Comparison of ENCODE assay signal across 24 cellular contexts in the genomic region with DNA sequence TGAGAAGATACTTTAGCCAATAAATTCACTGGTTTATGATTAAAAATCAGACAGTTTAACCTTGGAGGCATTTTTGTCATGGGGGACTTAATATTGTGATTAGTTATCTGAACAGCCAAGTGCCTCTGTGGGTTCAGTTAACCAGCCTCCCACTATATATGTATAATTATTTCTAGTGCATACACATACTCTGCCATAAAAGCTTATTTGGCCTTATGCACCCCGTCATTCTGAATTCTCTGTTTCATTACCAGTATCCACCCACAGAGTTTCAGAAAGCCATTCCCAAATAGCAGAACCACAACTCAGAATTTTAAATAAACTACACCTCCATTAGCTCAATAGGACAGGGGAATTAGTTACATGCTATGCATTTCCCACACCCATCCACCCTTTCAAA.
"Had no signal": no experiment of that assay in that cellular context is flagged by ENCODE, and none has a peak within 500 bp of the region (broad histone marks: within the 10 kb centered on the region; RNA-seq: fewer than 3 reads in every experiment).

No MANE protein-coding gene starts in this region.

- ATAC-seq: activated CD8-positive, alpha-beta memory T cell treated with anti-CD3 and anti-CD28 coated beads, Interleukin-2, amount 10 ng/mL, durations not matched to agents 7 days and 5 days; WTC11 had no signal

- H3K27me3 Mint-ChIP-seq: activated CD8-positive, alpha-beta memory T cell treated with anti-CD3 and anti-CD28 coated beads, Interleukin-2, amount 10 ng/mL, durations not matched to agents 7 days and 5 days; activated naive CD4-positive, alpha-beta T cell treated with anti-CD3 and anti-CD28 coated beads, Interleukin-2, amount 10 ng/mL, durations not matched to agents 7 days and 5 days; activated naive CD8-positive, alpha-beta T cell treated with anti-CD3 and anti-CD28 coated beads for 36 hours; activated T-cell treated with anti-CD3 and anti-CD28 coated beads, Interleukin-2, amount 50 U/mL, for 24 hours had no signal

- H3K4me3 Mint-ChIP-seq: activated CD8-positive, alpha-beta memory T cell treated with anti-CD3 and anti-CD28 coated beads, Interleukin-2, amount 10 ng/mL, durations not matched to agents 7 days and 5 days; activated naive CD4-positive, alpha-beta T cell treated with anti-CD3 and anti-CD28 coated beads, Interleukin-2, amount 10 ng/mL, durations not matched to agents 7 days and 5 days; activated naive CD8-positive, alpha-beta T cell treated with anti-CD3 and anti-CD28 coated beads for 36 hours; activated T-cell treated with anti-CD3 and anti-CD28 coated beads, Interleukin-2, amount 50 U/mL, for 24 hours; T-helper 1 cell treated with Interleukin-12 subunit alpha and Interleukin-12 subunit beta and Interleukin-4 antibody, amounts not matched to agents 30 μg/mL and 1 μg/mL, for 36 hours; WTC11 had no signal

- H3K27me3 ChIP-seq: brain microvascular endothelial cell, cardiac muscle cell, Peyer's patch had no signal

- H3K9me3 ChIP-seq: Peyer's patch had no signal

- H3K4me1 ChIP-seq: Peyer's patch had no signal

- H3K27ac ChIP-seq: brain microvascular endothelial cell, cardiac muscle cell, Peyer's patch had no signal

- H3K36me3 Mint-ChIP-seq: WTC11 had no signal

- H3K4me3 ChIP-seq: cardiac muscle cell, Peyer's patch had no signal

- H3K4me1 Mint-ChIP-seq: activated naive CD4-positive, alpha-beta T cell treated with anti-CD3 and anti-CD28 coated beads, Interleukin-2, amount 10 ng/mL, durations not matched to agents 7 days and 5 days had no signal

- H3K36me3 ChIP-seq: brain microvascular endothelial cell, cardiac muscle cell, Peyer's patch had no signal

- H3K27ac Mint-ChIP-seq: activated CD8-positive, alpha-beta memory T cell treated with anti-CD3 and anti-CD28 coated beads, Interleukin-2, amount 10 ng/mL, durations not matched to agents 7 days and 5 days; activated naive CD4-positive, alpha-beta T cell treated with anti-CD3 and anti-CD28 coated beads, Interleukin-2, amount 10 ng/mL, durations not matched to agents 7 days and 5 days; activated naive CD8-positive, alpha-beta T cell treated with anti-CD3 and anti-CD28 coated beads for 36 hours; activated T-cell treated with anti-CD3 and anti-CD28 coated beads, Interleukin-2, amount 50 U/mL, for 24 hours; activated T-helper 2 cell treated with anti-CD3 and anti-CD28 coated beads, Interferon-gamma antibody, Interleukin-2, Interleukin-4, amounts not matched to agents 10 μg/mL and 5 μg/mL and 100 μg/mL, durations not matched to agents 14 hours and 24 hours and 36 hours; T-helper 1 cell treated with Interleukin-12 subunit alpha and Interleukin-12 subunit beta and Interleukin-4 antibody, amounts not matched to agents 30 μg/mL and 1 μg/mL, for 36 hours; WTC11 had no signal

- DNase-seq: activated CD4-positive, alpha-beta T cell treated with anti-CD3 and anti-CD28 coated beads for 48 hours; activated CD4-positive, alpha-beta T cell treated with anti-CD3 and anti-CD28 coated beads, Interleukin-2, amount 50 U/mL, for 48 hours; activated CD4-positive, CD25-positive, alpha-beta regulatory T cell treated with anti-CD3 and anti-CD28 coated beads, Interleukin-2, amount 50 U/mL, for 72 hours; activated CD8-positive, alpha-beta memory T cell treated with anti-CD3 and anti-CD28 coated beads, Interleukin-2, amount 10 ng/mL, durations not matched to agents 7 days and 5 days; activated gamma-delta T cell treated with Interleukin-2 at 50 U/mL for 16 hours; activated naive CD4-positive, alpha-beta T cell treated with anti-CD3 and anti-CD28 coated beads, Interleukin-2, amount 10 ng/mL, durations not matched to agents 7 days and 5 days; activated naive CD8-positive, alpha-beta T cell treated with anti-CD3 and anti-CD28 coated beads for 36 hours; activated T-cell treated with anti-CD3 and anti-CD28 coated beads, Interleukin-2, amount 50 U/mL, for 24 hours; brain microvascular endothelial cell; NCI-H1092; NCI-H1417; NCI-H2029; NCI-H2107; NCI-H2171 treated with DMSO at 0.1 percent for 48 hours; NCI-H226; NCI-H526; NCI-H774; OCI-M1; Peyer's patch; SHP77 had no signal

- H3K9me3 Mint-ChIP-seq: activated naive CD4-positive, alpha-beta T cell treated with anti-CD3 and anti-CD28 coated beads, Interleukin-2, amount 10 ng/mL, durations not matched to agents 7 days and 5 days; activated naive CD8-positive, alpha-beta T cell treated with anti-CD3 and anti-CD28 coated beads for 36 hours; activated T-cell treated with anti-CD3 and anti-CD28 coated beads, Interleukin-2, amount 50 U/mL, for 24 hours; activated T-helper 2 cell treated with anti-CD3 and anti-CD28 coated beads, Interferon-gamma antibody, Interleukin-2, Interleukin-4, amounts not matched to agents 10 μg/mL and 5 μg/mL and 100 μg/mL, durations not matched to agents 14 hours and 24 hours and 36 hours; T-helper 1 cell treated with Interleukin-12 subunit alpha and Interleukin-12 subunit beta and Interleukin-4 antibody, amounts not matched to agents 30 μg/mL and 1 μg/mL, for 36 hours; WTC11 had no signal
